Comparison of ENCODE assay signal across 8 cellular contexts in genomic region chr6:1381397-1382330, GRCh38. TPM values are rescaled to one million over a fixed set of nuclear protein-coding genes. Genes with fewer than 3 reads are reported as not detected.
A peak's percentile ranks its signal among the peaks of the same experiment; 100 is the strongest.
DNase-seq lines count a peak whose midpoint lies in the region; ATAC-seq and TF ChIP-seq lines count a peak whose summit lies in the region.

No MANE protein-coding gene starts in this region.

- H3K4me1 Mint-ChIP-seq in activated naive CD8-positive, alpha-beta T cell (ENCODE audit: low read depth) = peaks cover 37% of the 10 kb centered on the region

- TF ChIP-seq POLR2A in gastrocnemius medialis (IDR thresholded peaks at IDR 0.05) = no peak

- H3K27me3 Mint-ChIP-seq in activated naive CD8-positive, alpha-beta T cell = peaks cover 43% of the 10 kb centered on the region

- H3K36me3 ChIP-seq in SJCRH30 (no peaks in the 10 kb centered on the region), gastrocnemius medialis (no peaks in the 10 kb centered on the region)

- H3K4me3 ChIP-seq in SJCRH30 (peak overlapping the region; percentile 34), gastrocnemius medialis (peak overlapping the region; percentile 27 to 55 (median 36))

- H3K27ac Mint-ChIP-seq in activated naive CD8-positive, alpha-beta T cell = no peak overlapping the region

- H3K9me3 Mint-ChIP-seq in activated naive CD8-positive, alpha-beta T cell (ENCODE audit: low read depth) = no peaks in the 10 kb centered on the region

- ATAC-seq in Right ventricle myocardium inferior (peak; percentile 83), gastrocnemius medialis (peak; percentile 65 to 72)

- peak overlapping the region; percentile 72 for H3K4me3 Mint-ChIP-seq in activated naive CD8-positive, alpha-beta T cell

- intact Hi-C loops in Right ventricle myocardium inferior (cut with DNase I) = loop anchor here (2.0 to 10.0 kb wide), 4 partner anchors 467 to 757 kb away; no protein-coding TSS in a partner anchor
- intact Hi-C loops in cardiac septum (cut with DNase I) = loop anchor here (2.0 to 5.0 kb wide), 2 partner anchors 469 to 585 kb away; no protein-coding TSS in a partner anchor
- intact Hi-C loops in gastrocnemius medialis (cut with DNase I; ENCODE audit: low total_unique reads) = loop anchor here (1.0 to 5.0 kb wide), 6 partner anchors 69 to 789 kb away; partner anchors contain the start of gene FOXQ1

- in situ Hi-C loops in gastrocnemius medialis (cut with MboI; ENCODE audit: low sequenced_read_pairs in 4 of 4) = loop anchor here in 3 of 4 donors (10.0 to 25.0 kb wide), 4 partner anchors 587 to 794 kb away; no protein-coding TSS in a partner anchor

- DNase-seq in Right ventricle myocardium inferior (ENCODE audit: missing footprints) (peak; percentile 76), cardiac septum (ENCODE audit: low spot score) (no peak), SJCRH30 (peak; percentile 18 to 55), hepatic stellate cell (ENCODE audit: low spot score) (peak; percentile 52), gastrocnemius medialis (no peak), DMS79 (lab: John Stamatoyannopoulos, UW) (no peak), H4 (ENCODE audit: low spot score) (no peak)

- H3K9me3 ChIP-seq in SJCRH30 (replicated peaks) = no peaks in the 10 kb centered on the region
- no peaks in the 10 kb centered on the region for H3K9me3 ChIP-seq in gastrocnemius medialis

- H3K4me1 ChIP-seq in SJCRH30 = no peaks in the 10 kb centered on the region
- H3K4me1 ChIP-seq in gastrocnemius medialis = peaks cover 7 to 18% of the 10 kb centered on the region in 2 donors

- H3K27me3 ChIP-seq in SJCRH30 (no peaks in the 10 kb centered on the region), gastrocnemius medialis (peaks cover 92 to 100% (median 96%) of the 10 kb centered on the region in 3 donors)

- H3K36me3 Mint-ChIP-seq in activated naive CD8-positive, alpha-beta T cell = peaks cover 2% of the 10 kb centered on the region

- H3K27ac ChIP-seq in SJCRH30 (no peak overlapping the region), gastrocnemius medialis (no peak overlapping the region)

- peak; percentile 70 to 93 (median 86) for TF ChIP-seq CTCF in gastrocnemius medialis (IDR thresholded peaks at IDR 0.05 in 4 of 5, conservative IDR thresholded peaks at IDR 0.05 in 1 of 5)

RNA-seq across cellular contexts. Expression of gene FOXF2, which starts 7.7 kb away (rescaled TPM):
- total RNA-seq in Right ventricle myocardium inferior (0.24 TPM), cardiac septum (0.43 TPM), gastrocnemius medialis (1 to 10 TPM in 2 of 4 donors, under 1 TPM in 2; 0.31 to 2.2 (median 1.1) TPM)
- 2.8 and 3.7 TPM in 2 replicates for total RNA-seq in SJCRH30 (2014; rRNA removed; shearing (Covaris generic))
- 18.3 and 21.5 TPM in 2 replicates for total RNA-seq in H4 (2014; rRNA removed; shearing (Covaris generic))

Comparison
In these comparisons a context has a peak if more than half of its experiments do, and no peak if none do; other contexts are left out.
1. DNase-seq: peak in Right ventricle myocardium inferior (single experiment), SJCRH30 (2 of 2) and hepatic stellate cell (single experiment); none in cardiac septum (single experiment), gastrocnemius medialis (0 of 2), DMS79 (single experiment) and H4 (single experiment).